In genomic region chr19:45901912-45902650, GRCh38 we compare ENCODE assay signal across 8 cellular contexts. TPM values are rescaled to one million over a fixed set of nuclear protein-coding genes. Genes with fewer than 3 reads are reported as not detected.
DNase-seq lines count a peak whose midpoint lies in the region; ATAC-seq and TF ChIP-seq lines count a peak whose summit lies in the region.

TSS of gene MYPOP (minus strand) at chr19:45902613. CDS start at chr19:45901773, 840 bp downstream.

- no peaks in the 10 kb centered on the region for H3K27me3 ChIP-seq in SJSA1 (replicated peaks)
- H3K27me3 ChIP-seq in esophagus (ENCODE audit: control insufficient read depth in 1 of 2, insufficient read depth in 2 of 2, low read length in 2 of 2) = no peaks in the 10 kb centered on the region

- DNase-seq in NCI-H1417 (lab: John Stamatoyannopoulos, UW) (peak; percentile 22 to 67 (median 56)), NCI-H1417 treated with DMSO at 0.1 percent for 48 hours (lab: John Stamatoyannopoulos, UW) (no peak), SJSA1 (ENCODE audit: low read depth in 1 of 2, low spot score in 2 of 2) (peak in 1 of 2 experiments; percentile 33), neural crest cell (ENCODE audit: low read depth, low spot score) (no peak), GM03348 (ENCODE audit: low spot score) (no peak)

- no peaks in the 10 kb centered on the region for H3K9me3 Mint-ChIP-seq in neural crest cell

- H3K4me1 ChIP-seq in SJSA1 (replicated peaks) (peaks cover 10% of the 10 kb centered on the region), esophagus (ENCODE audit: control insufficient read depth in 2 of 2, insufficient read depth in 2 of 2, low read length in 1 of 2) (peaks cover 4% of the 10 kb centered on the region in 2 donors)

- H3K27me3 Mint-ChIP-seq in neural crest cell (ENCODE audit: low read depth) = peaks cover 21% of the 10 kb centered on the region

- peak within 1 kb of the TSS; percentile 90 for H3K27ac Mint-ChIP-seq in neural crest cell (ENCODE audit: unreplicated experiment)

- H3K4me3 ChIP-seq in SJSA1 (peak within 1 kb of the TSS; percentile 58), esophagus (ENCODE audit: low read depth in 1 of 2, low read length in 2 of 2) (peak within 1 kb of the TSS; percentile 67 to 71)

- H3K9me3 ChIP-seq in SJSA1 (replicated peaks) (no peaks in the 10 kb centered on the region), esophagus (ENCODE audit: control insufficient read depth in 2 of 2, insufficient read depth in 1 of 2, low read depth in 1 of 2, low read length in 1 of 2) (no peaks in the 10 kb centered on the region)

- 1% methylated on average over 29 to 47 of the region's 47 CpGs for WGBS in esophagus, 2 donors

- no peak for ATAC-seq in HG03025 (IDR thresholded peaks at IDR 0.05; ENCODE audit: low FRiP score, unreplicated experiment)
- ATAC-seq in GM19463 (IDR thresholded peaks at IDR 0.05; ENCODE audit: unreplicated experiment) = no peak

- H3K4me3 Mint-ChIP-seq in neural crest cell = peak within 1 kb of the TSS; percentile 96

- H3K27ac ChIP-seq in SJSA1 = no peak within 1 kb of the TSS
- H3K27ac ChIP-seq in esophagus (ENCODE audit: low read depth in 2 of 2, low read length in 1 of 2) = peak within 1 kb of the TSS; percentile 63 to 69

- no peak for TF ChIP-seq CTCF in neural crest cell (conservative IDR thresholded peaks at IDR 0.05)

- peaks cover 27% of the 10 kb centered on the region for H3K36me3 ChIP-seq in SJSA1
- H3K36me3 ChIP-seq in esophagus (ENCODE audit: control insufficient read depth in 2 of 2, insufficient read depth in 2 of 2, low read length in 1 of 2) = peaks cover 0 to 9% of the 10 kb centered on the region in 2 donors

- peaks cover 11% of the 10 kb centered on the region for H3K4me1 Mint-ChIP-seq in neural crest cell

- peaks cover 4% of the 10 kb centered on the region for H3K36me3 Mint-ChIP-seq in neural crest cell (ENCODE audit: low read depth)

RNA-seq across cellular contexts. Expression of gene MYPOP, which starts in this region (rescaled TPM):
- 1.3 and 1.4 TPM in 2 replicates for total RNA-seq in SJSA1 (2014; rRNA removed; shearing (Covaris generic))
- polyA plus RNA-seq in esophagus = 1 to 10 TPM; 3.2 to 3.5 TPM
- 9.1 and 9.6 TPM in 2 replicates for total RNA-seq in neural crest cell

Comparison
In these comparisons a context has a peak if more than half of its experiments do, and no peak if none do; other contexts are left out.
1. DNase-seq: peak in NCI-H1417 (3 of 3); none in NCI-H1417 treated with DMSO at 0.1 percent for 48 hours (single experiment), neural crest cell (single experiment) and GM03348 (single experiment).